ENCODE assay signal across 8 cellular contexts in genomic region chr13:94674609-94675348, GRCh38. TPM values are rescaled to one million over a fixed set of nuclear protein-coding genes. Genes with fewer than 3 reads are reported as not detected.
A peak's percentile ranks its signal among the peaks of the same experiment; 100 is the strongest.
DNase-seq lines count a peak whose midpoint lies in the region; ATAC-seq, FAIRE-seq and TF ChIP-seq lines count a peak whose summit lies in the region.

No MANE protein-coding gene starts in this region.

- H3K4me3 ChIP-seq in esophagus muscularis mucosa (no peak overlapping the region), pancreas (no peak overlapping the region)

- no peak for TF ChIP-seq POLR2A in esophagus muscularis mucosa (IDR thresholded peaks at IDR 0.05; ENCODE audit: low read depth)

- WGBS in esophagus muscularis mucosa, result 35% methylated on average over 5 of the region's 5 CpGs
- 25 to 27% methylated on average over 5 of the region's 5 CpGs for WGBS in pancreas, 2 donors

- DNase-seq in activated gamma-delta T cell treated with Interleukin-2 at 50 U/mL for 16 hours, result peak; percentile 29
- DNase-seq in activated gamma-delta T cell (lab: John Stamatoyannopoulos, UW), result no peak
- DNase-seq in NCI-H2107 (lab: John Stamatoyannopoulos, UW), result peak; percentile 22
- DNase-seq in activated CD4-positive, alpha-beta T cell treated with anti-CD3 and anti-CD28 coated beads, Interleukin-2, amount 50 U/mL, for 48 hours, result peak; percentile 60 to 71
- DNase-seq in esophagus muscularis mucosa (ENCODE audit: extremely low spot score), result no peak
- DNase-seq in pancreas, result peak in 5 of 6 donors; percentile 13 to 64 (median 42)

- H3K27ac ChIP-seq in esophagus muscularis mucosa (replicated peaks in 1 of 4) (no peak overlapping the region), pancreas (no peak overlapping the region)

- no peaks in the 10 kb centered on the region for H3K9me3 ChIP-seq in esophagus muscularis mucosa
- H3K9me3 ChIP-seq in pancreas, result no peaks in the 10 kb centered on the region

- no peaks in the 10 kb centered on the region for H3K4me1 ChIP-seq in esophagus muscularis mucosa
- no peaks in the 10 kb centered on the region for H3K4me1 ChIP-seq in pancreas

- intact Hi-C loops in esophagus muscularis mucosa (cut with DNase I), result no loop called here
- intact Hi-C loops in pancreas (cut with DNase I), result no loop called here

- no peak for TF ChIP-seq EP300 in esophagus muscularis mucosa (IDR thresholded peaks at IDR 0.05)

- peaks cover 0 to 13% (median 0%) of the 10 kb centered on the region in 4 donors for H3K27me3 ChIP-seq in esophagus muscularis mucosa
- no peaks in the 10 kb centered on the region for H3K27me3 ChIP-seq in pancreas

- ATAC-seq in HG02852 (IDR thresholded peaks at IDR 0.05; ENCODE audit: unreplicated experiment), result peak; percentile 71
- ATAC-seq in pancreas, result peak in 3 of 4 donors; percentile 56 to 68 (median 61)
- no peak for ATAC-seq in HG03045 (IDR thresholded peaks at IDR 0.05; ENCODE audit: unreplicated experiment)

- FAIRE-seq in pancreas (lab: Jason Lieb, UNC), result peak; percentile 20

- H3K36me3 ChIP-seq in esophagus muscularis mucosa (no peaks in the 10 kb centered on the region), pancreas (no peaks in the 10 kb centered on the region)

- TF ChIP-seq CTCF in esophagus muscularis mucosa (IDR thresholded peaks at IDR 0.05), result peak; percentile 19 to 52 (median 35)
- TF ChIP-seq CTCF in pancreas (IDR thresholded peaks at IDR 0.05), result peak in 3 of 4 donors; percentile 42 to 63 (median 55)

RNA-seq across cellular contexts. Expression of gene SOX21, which starts 37.6 kb away (rescaled TPM):
- total RNA-seq in esophagus muscularis mucosa (not detected), pancreas (under 1 TPM in 1 of 6 donors, not detected in 5; 0.16 TPM)
- not detected for polyA plus RNA-seq in pancreas

Comparison
In these comparisons a context has a peak if more than half of its experiments do, and no peak if none do; other contexts are left out.
1. DNase-seq: peak in activated gamma-delta T cell treated with Interleukin-2 at 50 U/mL for 16 hours (single experiment), NCI-H2107 (single experiment), activated CD4-positive, alpha-beta T cell treated with anti-CD3 and anti-CD28 coated beads, Interleukin-2, amount 50 U/mL, for 48 hours (2 of 2) and pancreas (5 of 6); none in activated gamma-delta T cell (single experiment) and esophagus muscularis mucosa (single experiment).